In the genomic region with DNA sequence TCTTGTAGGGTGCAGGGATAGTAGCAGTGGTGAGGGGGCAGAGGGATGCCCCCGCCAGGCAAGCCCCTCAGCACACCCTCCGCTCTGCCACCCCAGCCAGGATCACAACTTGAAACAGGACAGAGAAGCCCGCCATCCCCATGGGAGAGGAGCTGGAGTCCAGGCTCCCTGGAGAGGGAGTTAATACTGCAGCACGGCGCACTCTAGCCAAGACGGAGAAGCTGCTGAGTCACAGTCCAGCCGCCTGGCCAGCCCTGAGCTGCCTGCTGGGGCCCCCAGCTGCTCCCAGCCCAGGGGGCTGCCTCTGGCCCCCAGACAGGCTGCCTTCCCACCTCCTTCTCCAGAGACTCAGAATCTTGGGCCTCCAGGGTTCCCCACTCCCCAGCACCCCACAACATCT, we compare ENCODE assay signal across 1 cellular context.
TF ChIP-seq lines count a peak whose summit lies in the region.

No MANE protein-coding gene starts in this region.

TF ChIP-seq in K562, 482 proteins besides CTCF, POLR2A, EP300 and RAD21 (continues in another document):
- TF ChIP-seq, protein P1, sequence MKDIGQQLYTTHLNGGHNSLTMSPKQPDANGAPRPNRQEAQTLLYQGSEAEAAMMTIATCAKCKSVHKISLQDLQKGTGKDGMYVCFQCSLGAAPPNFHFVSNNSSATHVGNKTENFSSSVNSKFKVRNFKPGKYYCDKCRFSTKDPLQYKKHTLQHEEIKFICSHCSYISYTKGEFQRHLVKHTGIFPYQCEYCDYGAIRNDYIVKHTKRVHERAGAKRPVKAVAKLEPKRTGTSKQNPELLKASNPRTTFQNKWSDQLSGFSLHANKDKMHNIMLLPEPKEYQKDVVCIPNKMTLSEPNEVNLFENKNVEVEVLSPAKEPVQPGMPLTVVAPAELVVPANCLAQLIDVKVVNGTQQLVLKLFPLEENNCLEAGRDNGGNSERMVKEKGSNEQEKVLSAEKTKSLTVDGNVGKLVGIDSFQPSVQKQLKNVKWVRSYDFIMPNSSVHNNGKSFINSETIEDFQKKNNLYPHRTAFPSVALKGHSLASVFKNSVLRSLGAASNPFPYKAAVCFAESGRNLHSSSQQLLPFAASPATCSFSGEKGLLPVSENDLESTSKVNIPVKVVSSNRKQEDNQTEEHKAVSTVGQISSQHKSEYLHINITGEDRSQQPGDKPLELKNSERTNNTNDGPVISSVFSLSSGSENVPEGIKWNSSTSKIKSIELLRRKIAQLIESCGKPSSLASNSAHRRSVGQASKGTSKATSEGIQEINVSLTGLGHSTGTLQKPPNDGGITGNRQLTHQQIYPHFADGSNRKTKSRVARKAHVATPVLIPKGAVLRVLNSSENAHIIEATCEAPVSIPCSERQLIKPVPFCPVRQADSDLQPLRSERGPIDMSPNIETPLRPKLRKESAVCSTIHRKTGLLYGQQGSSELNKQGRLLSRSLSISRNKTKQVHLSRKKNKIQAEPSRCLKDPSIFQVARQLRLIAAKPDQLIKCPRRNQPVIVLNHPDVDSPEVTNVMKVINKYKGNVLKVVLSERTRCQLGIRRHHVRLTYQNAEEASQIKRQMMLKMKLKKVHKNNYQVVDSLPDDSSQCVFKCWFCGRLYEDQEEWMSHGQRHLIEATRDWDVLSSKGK (CRISPR knock-in tag; IDR thresholded peaks at IDR 0.05) = no peak
- no peak for TF ChIP-seq MIER1 (IDR thresholded peaks at IDR 0.05; ENCODE audit: low read depth)
- no peak for TF ChIP-seq ZNF444 (CRISPR knock-in tag; IDR thresholded peaks at IDR 0.05)
- no peak for TF ChIP-seq TEAD2 (tag; IDR thresholded peaks at IDR 0.05)
- TF ChIP-seq, protein P2, sequence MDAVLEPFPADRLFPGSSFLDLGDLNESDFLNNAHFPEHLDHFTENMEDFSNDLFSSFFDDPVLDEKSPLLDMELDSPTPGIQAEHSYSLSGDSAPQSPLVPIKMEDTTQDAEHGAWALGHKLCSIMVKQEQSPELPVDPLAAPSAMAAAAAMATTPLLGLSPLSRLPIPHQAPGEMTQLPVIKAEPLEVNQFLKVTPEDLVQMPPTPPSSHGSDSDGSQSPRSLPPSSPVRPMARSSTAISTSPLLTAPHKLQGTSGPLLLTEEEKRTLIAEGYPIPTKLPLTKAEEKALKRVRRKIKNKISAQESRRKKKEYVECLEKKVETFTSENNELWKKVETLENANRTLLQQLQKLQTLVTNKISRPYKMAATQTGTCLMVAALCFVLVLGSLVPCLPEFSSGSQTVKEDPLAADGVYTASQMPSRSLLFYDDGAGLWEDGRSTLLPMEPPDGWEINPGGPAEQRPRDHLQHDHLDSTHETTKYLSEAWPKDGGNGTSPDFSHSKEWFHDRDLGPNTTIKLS (IDR thresholded peaks at IDR 0.05; ENCODE audit: borderline replicate concordance, low read depth) = no peak
- TF ChIP-seq COPS2 (conservative IDR thresholded peaks at IDR 0.05) = no peak
- TF ChIP-seq SMARCA4 (IDR thresholded peaks at IDR 0.05) = peak; percentile 20; the same call in 1 of the 2 replicates
- TF ChIP-seq MAFK (IDR thresholded peaks at IDR 0.05; ENCODE audit: low read length) = peak; percentile 48; the same call in 1 of the 2 replicates
- no peak for TF ChIP-seq ZHX1 (conservative IDR thresholded peaks at IDR 0.05; ENCODE audit: low read length)
- no peak for TF ChIP-seq NCOA6 (IDR thresholded peaks at IDR 0.05)
- no peak for TF ChIP-seq HMG20A (CRISPR knock-in tag; conservative IDR thresholded peaks at IDR 0.05)
- TF ChIP-seq, protein P3, sequence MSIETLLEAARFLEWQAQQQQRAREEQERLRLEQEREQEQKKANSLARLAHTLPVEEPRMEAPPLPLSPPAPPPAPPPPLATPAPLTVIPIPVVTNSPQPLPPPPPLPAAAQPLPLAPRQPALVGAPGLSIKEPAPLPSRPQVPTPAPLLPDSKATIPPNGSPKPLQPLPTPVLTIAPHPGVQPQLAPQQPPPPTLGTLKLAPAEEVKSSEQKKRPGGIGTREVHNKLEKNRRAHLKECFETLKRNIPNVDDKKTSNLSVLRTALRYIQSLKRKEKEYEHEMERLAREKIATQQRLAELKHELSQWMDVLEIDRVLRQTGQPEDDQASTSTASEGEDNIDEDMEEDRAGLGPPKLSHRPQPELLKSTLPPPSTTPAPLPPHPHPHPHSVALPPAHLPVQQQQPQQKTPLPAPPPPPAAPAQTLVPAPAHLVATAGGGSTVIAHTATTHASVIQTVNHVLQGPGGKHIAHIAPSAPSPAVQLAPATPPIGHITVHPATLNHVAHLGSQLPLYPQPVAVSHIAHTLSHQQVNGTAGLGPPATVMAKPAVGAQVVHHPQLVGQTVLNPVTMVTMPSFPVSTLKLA (conservative IDR thresholded peaks at IDR 0.05) = no peak
- no peak for TF ChIP-seq SIRT6 (IDR thresholded peaks at IDR 0.05; ENCODE audit: low read depth, low read length)
- TF ChIP-seq ZBTB7A (IDR thresholded peaks at IDR 0.05; ENCODE audit: borderline replicate concordance, control insufficient read depth, low read depth, low read length) = peak; percentile 53; the same call in 1 of the 2 replicates
- no peak for TF ChIP-seq ZNF57 (CRISPR knock-in tag; IDR thresholded peaks at IDR 0.05)
- no peak for TF ChIP-seq MCM7 (IDR thresholded peaks at IDR 0.05)
- TF ChIP-seq STAG1 (CRISPR knock-in tag; IDR thresholded peaks at IDR 0.05; ENCODE audit: borderline replicate concordance) = no peak
- no peak for TF ChIP-seq GATAD2B (IDR thresholded peaks at IDR 0.05; ENCODE audit: borderline replicate concordance)
- peak; percentile 85 for TF ChIP-seq MAFG (tag; conservative IDR thresholded peaks at IDR 0.05)
- no peak for TF ChIP-seq E2F4 (CRISPR knock-in tag; IDR thresholded peaks at IDR 0.05; ENCODE audit: low read depth)
- TF ChIP-seq ZNF277 (CRISPR knock-in tag; IDR thresholded peaks at IDR 0.05; ENCODE audit: borderline replicate concordance) = no peak
- TF ChIP-seq ZNF347 (CRISPR knock-in tag; IDR thresholded peaks at IDR 0.05; ENCODE audit: low read depth) = no peak
- no peak for TF ChIP-seq ZNF217 (CRISPR knock-in tag; IDR thresholded peaks at IDR 0.05)
- TF ChIP-seq NFE2 (IDR thresholded peaks at IDR 0.05; ENCODE audit: low read depth) = peak; percentile 91
- no peak for TF ChIP-seq ZNF407 (IDR thresholded peaks at IDR 0.05; ENCODE audit: low read depth)
- TF ChIP-seq HDAC2 (IDR thresholded peaks at IDR 0.05) = no peak
- no peak for TF ChIP-seq SETDB1 (IDR thresholded peaks at IDR 0.05; ENCODE audit: low read length)
- TF ChIP-seq ZNF75A (CRISPR knock-in tag; IDR thresholded peaks at IDR 0.05) = no peak
- TF ChIP-seq ZBED1 (IDR thresholded peaks at IDR 0.05) = no peak
- no peak for TF ChIP-seq STAT5B (CRISPR knock-in tag; IDR thresholded peaks at IDR 0.05)
- TF ChIP-seq POLR2AphosphoS2 (IDR thresholded peaks at IDR 0.05; ENCODE audit: low read length) = no peak
- TF ChIP-seq, protein P4, sequence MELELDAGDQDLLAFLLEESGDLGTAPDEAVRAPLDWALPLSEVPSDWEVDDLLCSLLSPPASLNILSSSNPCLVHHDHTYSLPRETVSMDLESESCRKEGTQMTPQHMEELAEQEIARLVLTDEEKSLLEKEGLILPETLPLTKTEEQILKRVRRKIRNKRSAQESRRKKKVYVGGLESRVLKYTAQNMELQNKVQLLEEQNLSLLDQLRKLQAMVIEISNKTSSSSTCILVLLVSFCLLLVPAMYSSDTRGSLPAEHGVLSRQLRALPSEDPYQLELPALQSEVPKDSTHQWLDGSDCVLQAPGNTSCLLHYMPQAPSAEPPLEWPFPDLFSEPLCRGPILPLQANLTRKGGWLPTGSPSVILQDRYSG (tag; conservative IDR thresholded peaks at IDR 0.05; ENCODE audit: low read depth) = no peak
- no peak for TF ChIP-seq KAT8 (IDR thresholded peaks at IDR 0.05; ENCODE audit: low read depth)
- TF ChIP-seq PURB (CRISPR knock-in tag; IDR thresholded peaks at IDR 0.05; ENCODE audit: low read depth) = no peak
